In genomic region chr18:7757175-7757574, GRCh38 we compare ENCODE assay signal across 20 cellular contexts.
"Had no signal": no experiment of that assay in that cellular context is flagged by ENCODE, and none has a peak within 500 bp of the region (broad histone marks: within the 10 kb centered on the region; RNA-seq: fewer than 3 reads in every experiment).

No MANE protein-coding gene starts in this region.

- H3K4me3 ChIP-seq: esophagus muscularis mucosa, smooth muscle cell, stomach, upper lobe of left lung had no signal

- DNase-seq: activated CD4-positive, alpha-beta T cell treated with anti-CD3 and anti-CD28 coated beads, Interleukin-2, amount 50 U/mL, for 1 hour; activated CD4-positive, CD25-positive, alpha-beta regulatory T cell treated with anti-CD3 and anti-CD28 coated beads, Interleukin-2, amount 50 U/mL, for 72 hours; activated CD8-positive, alpha-beta memory T cell treated with anti-CD3 and anti-CD28 coated beads, Interleukin-2, amount 50 U/mL, for 4 hours; activated naive CD4-positive, alpha-beta T cell treated with anti-CD3 and anti-CD28 coated beads for 36 hours; activated T-cell treated with anti-CD3 and anti-CD28 coated beads, Interleukin-2, amount 50 U/mL, for 4 hours; aorta; effector CD4-positive, alpha-beta T cell; hypothalamus; midbrain; stimulated activated CD4-positive, alpha-beta T cell treated with anti-CD3 and anti-CD28 coated beads, Interleukin-4, amount 100 ng/mL, for 1 hour; stomach; T1000; upper lobe of left lung had no signal

- H3K9me3 ChIP-seq: esophagus muscularis mucosa, stomach, upper lobe of left lung had no signal

- H3K27me3 ChIP-seq: esophagus muscularis mucosa, stomach, upper lobe of left lung had no signal

- H3K9me3 Mint-ChIP-seq: activated T-cell treated with anti-CD3 and anti-CD28 coated beads, Interleukin-2, amount 50 U/mL, for 4 hours; nephron had no signal

- H3K27ac Mint-ChIP-seq: activated naive CD4-positive, alpha-beta T cell treated with anti-CD3 and anti-CD28 coated beads for 36 hours; nephron; stimulated activated effector memory CD8-positive, alpha-beta T cell treated with anti-CD3 and anti-CD28 coated beads, Interleukin-12 subunit alpha, Interleukin-12 subunit beta, amount 100 ng/mL, for 72 hours had no signal

- H3K4me3 Mint-ChIP-seq: activated naive CD4-positive, alpha-beta T cell treated with anti-CD3 and anti-CD28 coated beads for 36 hours; activated T-cell treated with anti-CD3 and anti-CD28 coated beads, Interleukin-2, amount 50 U/mL, for 4 hours; nephron; stimulated activated effector memory CD8-positive, alpha-beta T cell treated with anti-CD3 and anti-CD28 coated beads, Interleukin-12 subunit alpha, Interleukin-12 subunit beta, amount 100 ng/mL, for 72 hours had no signal

- H3K9ac ChIP-seq: parathyroid adenoma had no signal

- FAIRE-seq: keratinocyte had no signal

- H3K4me2 ChIP-seq: smooth muscle cell had no signal

- H2AFZ ChIP-seq: parathyroid adenoma had no signal

- H3K36me3 Mint-ChIP-seq: stimulated activated effector memory CD8-positive, alpha-beta T cell treated with anti-CD3 and anti-CD28 coated beads, Interleukin-12 subunit alpha, Interleukin-12 subunit beta, amount 100 ng/mL, for 72 hours had no signal

- H3K4me1 Mint-ChIP-seq: stimulated activated effector memory CD8-positive, alpha-beta T cell treated with anti-CD3 and anti-CD28 coated beads, Interleukin-12 subunit alpha, Interleukin-12 subunit beta, amount 100 ng/mL, for 72 hours had no signal

- ATAC-seq: activated T-cell treated with anti-CD3 and anti-CD28 coated beads, Interleukin-2, amount 50 U/mL, for 4 hours; sciatic nerve; stimulated activated effector memory CD8-positive, alpha-beta T cell treated with anti-CD3 and anti-CD28 coated beads, Interleukin-12 subunit alpha, Interleukin-12 subunit beta, amount 100 ng/mL, for 72 hours had no signal

- H3K4me1 ChIP-seq: parathyroid adenoma had no signal

- H3K27ac ChIP-seq: esophagus muscularis mucosa, parathyroid adenoma, stomach, upper lobe of left lung had no signal

- H3K36me3 ChIP-seq: esophagus muscularis mucosa, stomach, upper lobe of left lung had no signal
